ENCODE assay signal across 32 cellular contexts in the genomic region with DNA sequence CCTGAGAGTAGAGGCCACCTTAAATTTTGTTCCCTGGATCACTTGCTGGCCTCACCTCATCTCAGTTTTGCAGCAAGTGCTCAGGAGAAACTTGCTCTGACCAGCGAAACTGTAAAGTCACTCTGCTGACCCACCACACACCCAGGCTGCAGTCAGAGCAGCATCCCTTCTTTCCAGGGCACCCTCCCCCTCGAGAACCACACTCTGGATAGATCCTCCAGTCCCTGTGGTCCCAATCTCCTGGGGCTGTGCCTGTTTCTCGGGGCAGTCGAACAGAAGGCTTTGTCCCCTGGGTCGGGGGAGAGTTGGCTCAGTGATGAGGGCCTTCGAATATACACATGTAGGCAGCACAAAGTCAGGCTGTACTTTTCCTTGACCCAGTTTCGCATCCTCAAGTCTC. TPM values are rescaled to one million over a fixed set of nuclear protein-coding genes. Genes with fewer than 3 reads are reported as not detected.
"Had no signal": no experiment of that assay in that cellular context is flagged by ENCODE, and none has a peak within 500 bp of the region (broad histone marks: within the 10 kb centered on the region; RNA-seq: fewer than 3 reads in every experiment).

No MANE protein-coding gene starts in this region.

- H3K9me3 Mint-ChIP-seq: activated CD4-positive, alpha-beta T cell treated with anti-CD3 and anti-CD28 coated beads, Interleukin-2, amount 10 ng/mL, durations not matched to agents 7 days and 5 days; activated T-helper 2 cell treated with anti-CD3 and anti-CD28 coated beads, Interferon-gamma antibody, Interleukin-2, Interleukin-4, amounts not matched to agents 10 μg/mL and 5 μg/mL and 100 μg/mL, durations not matched to agents 14 hours and 24 hours and 36 hours; central memory CD8-positive, alpha-beta T cell; T-helper 1 cell treated with Interleukin-12 subunit alpha and Interleukin-12 subunit beta and Interleukin-4 antibody, amounts not matched to agents 30 μg/mL and 1 μg/mL, for 36 hours; T-helper 2 cell treated with Interferon-gamma antibody and Interleukin-4, amounts not matched to agents 5 μg/mL and 100 μg/mL, for 36 hours had no signal

- H3K4me1 ChIP-seq: SJSA1 had no signal

- H3K27ac Mint-ChIP-seq: activated CD4-positive, alpha-beta T cell treated with anti-CD3 and anti-CD28 coated beads for 36 hours; activated CD4-positive, alpha-beta T cell treated with anti-CD3 and anti-CD28 coated beads, Interleukin-2, amount 10 ng/mL, durations not matched to agents 7 days and 5 days; activated CD8-positive, alpha-beta T cell treated with anti-CD3 and anti-CD28 coated beads, Interleukin-2, amount 10 ng/mL, durations not matched to agents 7 days and 5 days; activated naive CD8-positive, alpha-beta T cell; activated naive CD8-positive, alpha-beta T cell treated with anti-CD3 and anti-CD28 coated beads, Interleukin-2, amount 50 U/mL, for 24 hours; activated T-cell treated with anti-CD3 and anti-CD28 coated beads, Interleukin-2, amount 50 U/mL, for 24 hours; activated T-helper 2 cell treated with anti-CD3 and anti-CD28 coated beads, Interferon-gamma antibody, Interleukin-2, Interleukin-4, amounts not matched to agents 10 μg/mL and 5 μg/mL and 100 μg/mL, durations not matched to agents 14 hours and 24 hours and 36 hours; T-helper 1 cell treated with Interleukin-12 subunit alpha and Interleukin-12 subunit beta and Interleukin-4 antibody, amounts not matched to agents 30 μg/mL and 1 μg/mL, for 36 hours; T-helper 2 cell treated with Interferon-gamma antibody and Interleukin-4, amounts not matched to agents 5 μg/mL and 100 μg/mL, for 36 hours had no signal

- H3K4me3 Mint-ChIP-seq: activated CD4-positive, alpha-beta T cell treated with anti-CD3 and anti-CD28 coated beads for 36 hours; activated CD4-positive, alpha-beta T cell treated with anti-CD3 and anti-CD28 coated beads, Interleukin-2, amount 10 ng/mL, durations not matched to agents 7 days and 5 days; activated CD8-positive, alpha-beta T cell treated with anti-CD3 and anti-CD28 coated beads, Interleukin-2, amount 10 ng/mL, durations not matched to agents 7 days and 5 days; activated naive CD8-positive, alpha-beta T cell; activated naive CD8-positive, alpha-beta T cell treated with anti-CD3 and anti-CD28 coated beads, Interleukin-2, amount 50 U/mL, for 24 hours; activated T-cell treated with anti-CD3 and anti-CD28 coated beads, Interleukin-2, amount 50 U/mL, for 24 hours; central memory CD8-positive, alpha-beta T cell; T-helper 1 cell treated with Interleukin-12 subunit alpha and Interleukin-12 subunit beta and Interleukin-4 antibody, amounts not matched to agents 30 μg/mL and 1 μg/mL, for 36 hours; T-helper 2 cell treated with Interferon-gamma antibody and Interleukin-4, amounts not matched to agents 5 μg/mL and 100 μg/mL, for 36 hours had no signal

- H3K9me3 ChIP-seq: SJSA1, SK-N-SH had no signal

- H3K27ac ChIP-seq: cardiac muscle cell, SJSA1 had no signal

- H3K4me3 ChIP-seq: cardiac muscle cell, SJSA1 had no signal

- H3K36me3 Mint-ChIP-seq: activated naive CD8-positive, alpha-beta T cell had no signal

- DNase-seq: activated CD4-positive, alpha-beta T cell treated with anti-CD3 and anti-CD28 coated beads for 36 hours; activated CD4-positive, alpha-beta T cell treated with anti-CD3 and anti-CD28 coated beads, Interleukin-2, amount 10 ng/mL, durations not matched to agents 7 days and 5 days; activated CD4-positive, alpha-beta T cell treated with anti-CD3 and anti-CD28 coated beads, Interleukin-2, amount 50 U/mL, for 48 hours; activated CD8-positive, alpha-beta T cell treated with anti-CD3 and anti-CD28 coated beads, Interleukin-2, amount 10 ng/mL, durations not matched to agents 7 days and 5 days; activated gamma-delta T cell; activated naive CD4-positive, alpha-beta T cell treated with Interleukin-2 at 50 U/mL for 16 hours; activated naive CD8-positive, alpha-beta T cell treated with anti-CD3 and anti-CD28 coated beads, Interleukin-2, amount 50 U/mL, for 24 hours; activated T-cell treated with anti-CD3 and anti-CD28 coated beads, Interleukin-2, amount 50 U/mL, for 24 hours; aorta; NCI-H1092 treated with DMSO at 0.1 percent for 48 hours; NCI-H1417; NCI-H146; NCI-H187; NCI-H2029 treated with DMSO at 0.1 percent for 48 hours; NCI-H2107; NCI-H2171; NCI-H510A; NCI-H526 treated with DMSO at 0.1 percent for 48 hours; NCI-H774; RPMI8226; SHP77 treated with DMSO at 0.1 percent for 48 hours; SK-N-SH had no signal

- H3K4me2 ChIP-seq: SK-N-SH had no signal

- FAIRE-seq: TTC549 had no signal

- H3K9me2 ChIP-seq: SK-N-SH had no signal

- ATAC-seq: activated CD4-positive, alpha-beta T cell treated with anti-CD3 and anti-CD28 coated beads for 36 hours; activated CD4-positive, CD25-positive, alpha-beta regulatory T cell treated with anti-CD3 and anti-CD28 coated beads, Interleukin-2, amount 50 U/mL, for 24 hours; activated CD8-positive, alpha-beta T cell treated with anti-CD3 and anti-CD28 coated beads, Interleukin-2, amount 10 ng/mL, durations not matched to agents 7 days and 5 days; activated naive CD8-positive, alpha-beta T cell treated with anti-CD3 and anti-CD28 coated beads, Interleukin-2, amount 50 U/mL, for 24 hours; Panc1 had no signal

- H3K4me1 Mint-ChIP-seq: activated CD4-positive, alpha-beta T cell treated with anti-CD3 and anti-CD28 coated beads for 36 hours; activated CD4-positive, alpha-beta T cell treated with anti-CD3 and anti-CD28 coated beads, Interleukin-2, amount 10 ng/mL, durations not matched to agents 7 days and 5 days; activated naive CD8-positive, alpha-beta T cell treated with anti-CD3 and anti-CD28 coated beads, Interleukin-2, amount 50 U/mL, for 24 hours; central memory CD8-positive, alpha-beta T cell had no signal

- H3K36me3 ChIP-seq: cardiac muscle cell, SJSA1 had no signal

- H3K27me3 ChIP-seq: cardiac muscle cell, SJSA1 had no signal

RNA-seq across cellular contexts. Expression of a gene that starts 18.4 kb away (rescaled TPM):
- total RNA-seq: activated CD4-positive, alpha-beta T cell treated with anti-CD3 and anti-CD28 coated beads for 36 hours; activated CD8-positive, alpha-beta T cell treated with anti-CD3 and anti-CD28 coated beads, Interleukin-2, amount 10 ng/mL, durations not matched to agents 7 days and 5 days; cardiac muscle cell; SJSA1 had no signal
